Comparison of ENCODE assay signal across 8 cellular contexts in genomic region chr22:25057013-25057881, GRCh38.
A peak's percentile ranks its signal among the peaks of the same experiment; 100 is the strongest.
DNase-seq lines count a peak whose midpoint lies in the region; ATAC-seq and TF ChIP-seq lines count a peak whose summit lies in the region.

No MANE protein-coding gene starts in this region.

- TF ChIP-seq CTCF in RWPE1 (conservative IDR thresholded peaks at IDR 0.05; ENCODE audit: low read depth) (peak; percentile 96), psoas muscle (IDR thresholded peaks at IDR 0.05) (peak; percentile 82)

- H3K9me3 ChIP-seq in psoas muscle: no peaks in the 10 kb centered on the region

- DNase-seq in DMS153 (lab: John Stamatoyannopoulos, UW) (peak; percentile 49), HUDEP-2 (lab: John Stamatoyannopoulos, UW; ENCODE audit: unreplicated experiment in 76 of 76) (peak in 55 of 76 experiments; percentile 5 to 71 (median 43)), RWPE1 (ENCODE audit: low spot score) (peak; percentile 55), glomerular visceral epithelial cell (ENCODE audit: extremely low spot score) (peak; percentile 62), psoas muscle (peak; percentile 55 to 84)
- DNase-seq in activated effector memory CD4-positive, alpha-beta T cell treated with anti-CD3 and anti-CD28 coated beads, Interleukin-2, amount 50 U/mL, for 16 hours: peak; percentile 90

- H3K36me3 ChIP-seq in psoas muscle (ENCODE audit: insufficient read depth in 1 of 2, low read depth in 1 of 2): no peaks in the 10 kb centered on the region

- POLR2A ChIA-PET in RWPE1 (lab: Yijun Ruan, JAX; ENCODE audit: low non-redundant PET): interaction anchor here (0.6 kb wide), 1 partner anchor 14 kb away, joined by 6 read pairs; no protein-coding TSS in a partner anchor

- H3K27ac ChIP-seq in RWPE1: peak overlapping the region; percentile 29
- H3K27ac ChIP-seq in psoas muscle: no peak overlapping the region

- no peak overlapping the region for H3K4me3 ChIP-seq in psoas muscle

- CTCF ChIA-PET in RWPE1 (lab: Yijun Ruan, JAX): interaction anchor here (0.6 to 1.5 kb wide), 10 partner anchors 31 to 1025 kb away, joined by 3 to 9 read pairs (median 4); partner anchors contain the start of gene KIAA1671

- ATAC-seq in psoas muscle (peak; percentile 84 to 93 (median 90)), HG02981 (IDR thresholded peaks at IDR 0.05; ENCODE audit: unreplicated experiment) (no peak), GM21786 (IDR thresholded peaks at IDR 0.05; ENCODE audit: unreplicated experiment) (no peak)

- H3K27me3 ChIP-seq in psoas muscle (ENCODE audit: insufficient read depth in 3 of 3, low read length in 2 of 3): no peaks in the 10 kb centered on the region

- 31 to 33% (median 32%) methylated on average over 23 of the region's 23 CpGs for WGBS in psoas muscle, 3 donors

- intact Hi-C loops in psoas muscle (cut with DNase I): loop anchor here in 1 of 2 donors (10.0 kb wide), 1 partner anchor 292 kb away; no protein-coding TSS in a partner anchor

- H3K4me1 ChIP-seq in psoas muscle: peaks cover 7% of the 10 kb centered on the region

Comparison
In these comparisons a context has a peak if more than half of its experiments do, and no peak if none do; other contexts are left out.
1. ATAC-seq: peak in psoas muscle (4 of 4); none in HG02981 (single experiment) and GM21786 (single experiment).
2. Peak in every context shown above with its lines, with median percentiles within 50 percentile points of each other: DNase-seq.